In genomic region chr12:132617822-132618682, GRCh38 we compare ENCODE assay signal across 14 cellular contexts. TPM values are rescaled to one million over a fixed set of nuclear protein-coding genes. Genes with fewer than 3 reads are reported as not detected.
A peak's percentile ranks its signal among the peaks of the same experiment; 100 is the strongest.
DNase-seq lines count a peak whose midpoint lies in the region; ATAC-seq lines count a peak whose summit lies in the region.
"Had no signal": no experiment of that assay in that cellular context is flagged by ENCODE, and none has a peak within 500 bp of the region (broad histone marks: within the 10 kb centered on the region; RNA-seq: fewer than 3 reads in every experiment).

No MANE protein-coding gene starts in this region.

- H4K8ac ChIP-seq in mesenchymal stem cell (ENCODE audit: low read length): no peak overlapping the region

- H3K18ac ChIP-seq in mesenchymal stem cell (ENCODE audit: low read depth in 1 of 2, low read length in 2 of 2): no peak overlapping the region

- H3K79me2 ChIP-seq in ACC112 (ENCODE audit: control insufficient read depth, insufficient read depth, low read length, unreplicated experiment): no peaks in the 10 kb centered on the region

- peak overlapping the region; percentile 29 for H3K4me3 Mint-ChIP-seq in activated naive CD8-positive, alpha-beta T cell treated with anti-CD3 and anti-CD28 coated beads for 36 hours
- H3K4me3 Mint-ChIP-seq: activated CD8-positive, alpha-beta T cell treated with anti-CD3 and anti-CD28 coated beads for 36 hours had no signal

- no peak overlapping the region for H3K23ac ChIP-seq in mesenchymal stem cell (ENCODE audit: low read length in 2 of 2)

- H3K27ac ChIP-seq in ACC112 (ENCODE audit: low read depth, low read length) (no peak overlapping the region), mesenchymal stem cell (ENCODE audit: low read length, poor library complexity, severe bottlenecking) (no peak overlapping the region)
- H3K27ac ChIP-seq: brain microvascular endothelial cell, vagina had no signal

- WGBS in mesenchymal stem cell: 9% methylated on average over 31 of the region's 51 CpGs

- no peak overlapping the region for H2BK12ac ChIP-seq in mesenchymal stem cell (ENCODE audit: low read length in 2 of 2)

- H3K36me3 ChIP-seq in ACC112 (ENCODE audit: insufficient read depth, low read length) (no peaks in the 10 kb centered on the region), H7 (replicated peaks; ENCODE audit: control insufficient read depth, insufficient read depth, low read length) (no peaks in the 10 kb centered on the region), mesenchymal stem cell (ENCODE audit: control insufficient read depth in 1 of 2, insufficient read depth in 2 of 2, low read depth in 1 of 2, low read length in 2 of 2) (peaks cover 0 to 4% of the 10 kb centered on the region in 2 experiments)
- H3K36me3 ChIP-seq: brain microvascular endothelial cell, vagina had no signal

- H2BK15ac ChIP-seq in mesenchymal stem cell (ENCODE audit: low read depth, poor library complexity, severe bottlenecking): no peak overlapping the region

- no peak overlapping the region for H4K91ac ChIP-seq in mesenchymal stem cell (ENCODE audit: low read length)

- no peaks in the 10 kb centered on the region for H3K79me1 ChIP-seq in mesenchymal stem cell (replicated peaks; ENCODE audit: low read length, poor library complexity, severe bottlenecking)

- no peak overlapping the region for H3K14ac ChIP-seq in mesenchymal stem cell (ENCODE audit: low read length in 2 of 2)

- H3K4me1 ChIP-seq in ACC112 (ENCODE audit: control insufficient read depth, insufficient read depth, low read length, unreplicated experiment) (peaks cover 8% of the 10 kb centered on the region), mesenchymal stem cell (ENCODE audit: control insufficient read depth, insufficient read depth, low read depth, low read length) (peaks cover 21% of the 10 kb centered on the region)

- no peak for ATAC-seq in esophagus mucosa
- ATAC-seq: activated CD8-positive, alpha-beta T cell treated with anti-CD3 and anti-CD28 coated beads for 36 hours had no signal

- H3K9me3 Mint-ChIP-seq in activated naive CD8-positive, alpha-beta T cell treated with anti-CD3 and anti-CD28 coated beads for 36 hours: peaks cover 3% of the 10 kb centered on the region

- DNase-seq in H7: peak; percentile 91
- DNase-seq in activated naive CD8-positive, alpha-beta T cell treated with anti-CD3 and anti-CD28 coated beads for 36 hours: no peak
- no peak for DNase-seq in mesenchymal stem cell
- DNase-seq in ureter (ENCODE audit: low spot score): no peak
- no peak for DNase-seq in stimulated activated naive CD4-positive, alpha-beta T cell (lab: John Stamatoyannopoulos, UW)
- DNase-seq in NK-92 treated with Interleukin-12 subunit alpha and Interleukin-12 subunit beta, amount 100 ng/mL, for 24 hours (lab: John Stamatoyannopoulos, UW): no peak
- DNase-seq: activated CD8-positive, alpha-beta T cell treated with anti-CD3 and anti-CD28 coated beads for 36 hours; brain microvascular endothelial cell; stimulated activated CD4-positive, alpha-beta T cell treated with anti-CD3 and anti-CD28 coated beads, Interleukin-4, amount 100 ng/mL, for 1 hour had no signal

- no peak overlapping the region for H3K4ac ChIP-seq in mesenchymal stem cell (ENCODE audit: low read depth in 1 of 2, low read length in 2 of 2)

- H3K4me1 Mint-ChIP-seq in activated naive CD8-positive, alpha-beta T cell treated with anti-CD3 and anti-CD28 coated beads for 36 hours: peaks cover 10% of the 10 kb centered on the region

- H2BK120ac ChIP-seq in mesenchymal stem cell (ENCODE audit: low read depth, low read length): no peak overlapping the region

- H3K36me3 Mint-ChIP-seq in activated naive CD8-positive, alpha-beta T cell treated with anti-CD3 and anti-CD28 coated beads for 36 hours: peaks cover 1% of the 10 kb centered on the region

- H3K9ac ChIP-seq in mesenchymal stem cell (ENCODE audit: low read length): no peak overlapping the region

- H2AFZ ChIP-seq in ACC112 (ENCODE audit: low read length, unreplicated experiment) (no peak overlapping the region), mesenchymal stem cell (ENCODE audit: low read depth, low read length) (no peak overlapping the region)

- H3K9me3 ChIP-seq in mesenchymal stem cell (ENCODE audit: control insufficient read depth, low read length): peaks cover 11% of the 10 kb centered on the region
- H3K9me3 ChIP-seq: vagina had no signal

- peak overlapping the region; percentile 72 for H3K4me2 ChIP-seq in mesenchymal stem cell (ENCODE audit: low read length, poor library complexity, severe bottlenecking)

- H2AK5ac ChIP-seq in mesenchymal stem cell (ENCODE audit: low read length, severe bottlenecking): no peak overlapping the region

- no peak overlapping the region for H3K27ac Mint-ChIP-seq in activated naive CD8-positive, alpha-beta T cell treated with anti-CD3 and anti-CD28 coated beads for 36 hours
- H3K27ac Mint-ChIP-seq: activated CD8-positive, alpha-beta T cell treated with anti-CD3 and anti-CD28 coated beads for 36 hours had no signal

- H3K27me3 ChIP-seq in ACC112 (ENCODE audit: insufficient read depth, low read length) (peaks cover 49% of the 10 kb centered on the region), H7 (ENCODE audit: control insufficient read depth, insufficient read depth, low read length) (peaks cover 52% of the 10 kb centered on the region), mesenchymal stem cell (ENCODE audit: control insufficient read depth in 1 of 2, insufficient read depth in 1 of 2, low read length in 2 of 2) (peaks cover 45 to 70% of the 10 kb centered on the region in 2 experiments)

- no peak overlapping the region for H2BK5ac ChIP-seq in mesenchymal stem cell (ENCODE audit: low read depth, low read length, poor library complexity, severe bottlenecking)

- peaks cover 48% of the 10 kb centered on the region for H3K27me3 Mint-ChIP-seq in activated naive CD8-positive, alpha-beta T cell treated with anti-CD3 and anti-CD28 coated beads for 36 hours

- H3K4me3 ChIP-seq in ACC112 (ENCODE audit: low read depth, low read length): peak overlapping the region; percentile 7; the same call in 1 of the 2 replicates
- H3K4me3 ChIP-seq in H7 (ENCODE audit: insufficient read depth, low read depth, low read length): peak overlapping the region; percentile 42
- H3K4me3 ChIP-seq in mesenchymal stem cell (ENCODE audit: insufficient read depth in 1 of 2, low read depth in 1 of 2, low read length in 2 of 2): peak overlapping the region in 1 of 2 experiments; percentile 35
- H3K4me3 ChIP-seq: vagina had no signal

RNA-seq across cellular contexts. Expression of gene P2RX2, which starts 0.5 kb away (rescaled TPM):
- 0.15 and 0.28 TPM in 2 replicates for total RNA-seq in H7 (2014; rRNA removed; shearing (Covaris generic))
- not detected for total RNA-seq in activated naive CD8-positive, alpha-beta T cell treated with anti-CD3 and anti-CD28 coated beads for 36 hours
- not detected for polyA plus RNA-seq in mesenchymal stem cell (2013, experiment 1 of 2)
- not detected for polyA plus RNA-seq in mesenchymal stem cell (2013, experiment 2 of 2)
- total RNA-seq in esophagus mucosa (not detected), ureter (0.36 TPM)
- total RNA-seq: activated CD8-positive, alpha-beta T cell treated with anti-CD3 and anti-CD28 coated beads for 36 hours; Daoy; fibroblast of villous mesenchyme; vagina had no signal

RNA-seq across cellular contexts. Expression of gene LRCOL1, which starts 7.7 kb away (rescaled TPM):
- not detected in 2 replicates for total RNA-seq in H7 (2014; rRNA removed; shearing (Covaris generic))
- not detected for total RNA-seq in activated naive CD8-positive, alpha-beta T cell treated with anti-CD3 and anti-CD28 coated beads for 36 hours
- polyA plus RNA-seq in mesenchymal stem cell (2013, experiment 1 of 2): not detected
- not detected for polyA plus RNA-seq in mesenchymal stem cell (2013, experiment 2 of 2)
- total RNA-seq in esophagus mucosa (0.32 TPM), ureter (not detected)
- total RNA-seq: activated CD8-positive, alpha-beta T cell treated with anti-CD3 and anti-CD28 coated beads for 36 hours; Daoy; fibroblast of villous mesenchyme; vagina had no signal
